Comparison of ENCODE assay signal across 21 cellular contexts in the genomic region with DNA sequence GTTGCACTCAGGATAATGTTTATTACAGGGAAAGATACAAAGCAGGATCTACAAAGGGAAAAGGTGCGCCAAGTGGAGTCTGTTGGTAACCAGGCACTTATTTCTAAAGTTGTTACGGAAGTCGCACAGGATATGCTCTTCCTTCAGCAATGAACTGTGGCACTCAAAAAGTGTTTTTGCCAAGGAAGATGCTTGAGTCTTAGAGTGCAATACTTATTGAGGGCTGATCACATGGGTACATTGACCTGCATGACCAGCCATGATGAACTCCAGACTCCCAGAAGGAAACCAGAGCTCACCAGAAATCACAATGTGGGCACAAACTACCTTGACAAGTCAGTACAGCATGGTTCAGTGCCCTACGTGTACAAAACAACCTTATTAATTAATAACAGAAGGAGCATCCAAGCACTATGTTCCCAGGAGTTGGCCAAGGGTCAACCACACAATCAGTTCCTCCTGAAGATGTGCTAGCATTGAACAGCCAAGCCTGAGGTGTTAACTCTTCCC.
"Had no signal": no experiment of that assay in that cellular context is flagged by ENCODE, and none has a peak within 500 bp of the region (broad histone marks: within the 10 kb centered on the region; RNA-seq: fewer than 3 reads in every experiment).

No MANE protein-coding gene starts in this region.

- H3K4me1 ChIP-seq: colonic mucosa, esophagus squamous epithelium, gastrocnemius medialis, heart left ventricle, left lung, lower lobe of right lung had no signal

- H3K79me2 ChIP-seq: hepatocyte had no signal

- H3K27ac ChIP-seq: colonic mucosa, esophagus squamous epithelium, gastrocnemius medialis, heart left ventricle, hepatocyte, left lung, lower lobe of right lung had no signal

- H3K9me3 ChIP-seq: colonic mucosa, esophagus squamous epithelium, gastrocnemius medialis, heart left ventricle, left lung, lower lobe of right lung, mucosa of descending colon had no signal

- H3K27me3 ChIP-seq: colonic mucosa, esophagus squamous epithelium, gastrocnemius medialis, heart left ventricle, hepatocyte, left lung had no signal

- DNase-seq: colonic mucosa; cortex of kidney; effector CD8-positive, alpha-beta T cell; erythroblast; esophagus squamous epithelium; foreskin fibroblast; foreskin melanocyte; gastrocnemius medialis; heart left ventricle; hypothalamus; immature natural killer cell; islet precursor cell; left colon; left lung; left ventricle myocardium superior; lower lobe of right lung; mesenchymal stem cell; mucosa of descending colon; naive B cell had no signal

- H3K4me3 ChIP-seq: colonic mucosa, esophagus squamous epithelium, gastrocnemius medialis, heart left ventricle, hepatocyte, left lung, lower lobe of right lung, mucosa of descending colon had no signal

- ATAC-seq: esophagus mucosa, gastrocnemius medialis, heart left ventricle, left colon, left lung, left ventricle myocardium superior, lower lobe of right lung, mucosa of descending colon had no signal

- H3K4me2 ChIP-seq: hepatocyte had no signal

- H3K36me3 ChIP-seq: colonic mucosa, esophagus squamous epithelium, gastrocnemius medialis, heart left ventricle, left lung, lower lobe of right lung had no signal

- H2AFZ ChIP-seq: hepatocyte had no signal
